ENCODE assay signal across 14 cellular contexts in genomic region chr20:22411568-22412450, GRCh38.
DNase-seq lines count a peak whose midpoint lies in the region; ATAC-seq and TF ChIP-seq lines count a peak whose summit lies in the region.
"Had no signal": no experiment of that assay in that cellular context is flagged by ENCODE, and none has a peak within 500 bp of the region (broad histone marks: within the 10 kb centered on the region; RNA-seq: fewer than 3 reads in every experiment).

No MANE protein-coding gene starts in this region.

- no peak overlapping the region for H3K23ac ChIP-seq in H9 (ENCODE audit: insufficient read length, low read depth, low read length)

- H3K79me2 ChIP-seq in MM.1S (ENCODE audit: low read length) (no peaks in the 10 kb centered on the region), H9 (ENCODE audit: insufficient read depth, low read length) (no peaks in the 10 kb centered on the region)

- H2BK5ac ChIP-seq in H9 (ENCODE audit: insufficient read length, low read length) = no peak overlapping the region

- intact Hi-C loops in Right ventricle myocardium inferior (cut with DNase I) = no loop called here
- intact Hi-C loops in cardiac septum (cut with DNase I) = no loop called here
- intact Hi-C loops in right lobe of liver (cut with DNase I) = no loop called here

- H3T11ph ChIP-seq in H9 (ENCODE audit: low read length) = no peak overlapping the region

- H3K27ac Mint-ChIP-seq in H9 = no peak overlapping the region
- H3K27ac Mint-ChIP-seq: activated T-helper 2 cell treated with anti-CD3 and anti-CD28 coated beads, Interferon-gamma antibody, Interleukin-2, Interleukin-4, amounts not matched to agents 10 μg/mL and 5 μg/mL and 100 μg/mL, durations not matched to agents 14 hours and 24 hours and 36 hours; IgD-negative memory B cell had no signal

- H3K9ac ChIP-seq in MM.1S (ENCODE audit: low read length) (no peak overlapping the region), H9 (ENCODE audit: extremely low read depth, insufficient read length, low read length) (no peak overlapping the region)

- H3K9me3 ChIP-seq in right lobe of liver = no peaks in the 10 kb centered on the region
- no peaks in the 10 kb centered on the region for H3K9me3 ChIP-seq in MM.1S (replicated peaks; ENCODE audit: insufficient read depth, low read length)
- no peaks in the 10 kb centered on the region for H3K9me3 ChIP-seq in H9 (ENCODE audit: control insufficient read depth, low read depth, low read length)
- H3K9me3 ChIP-seq: prostate gland had no signal

- no peak overlapping the region for H2AK5ac ChIP-seq in H9 (ENCODE audit: insufficient read length, low read length)

- H3K4ac ChIP-seq in H9 (ENCODE audit: low read depth, low read length) = no peak overlapping the region

- peak overlapping the region; percentile 62 to 85 (median 63) for H3K27ac ChIP-seq in right lobe of liver
- no peak overlapping the region for H3K27ac ChIP-seq in MM.1S (ENCODE audit: low read length)
- no peak overlapping the region for H3K27ac ChIP-seq in H9 (ENCODE audit: insufficient read length, low read depth, low read length)
- H3K27ac ChIP-seq: prostate gland, WERI-Rb-1 had no signal

- no peaks in the 10 kb centered on the region for H3K79me1 ChIP-seq in H9 (ENCODE audit: insufficient read depth, low read depth, low read length, poor library complexity, severe bottlenecking)

- H4K8ac ChIP-seq in H9 (replicated peaks; ENCODE audit: insufficient read length, low read depth, low read length) = no peak overlapping the region

- no peak overlapping the region for H2BK20ac ChIP-seq in H9 (ENCODE audit: low read depth, low read length, poor library complexity, severe bottlenecking)

- H3K18ac ChIP-seq in H9 (ENCODE audit: insufficient read length, low read depth, low read length) = no peak overlapping the region

- TF ChIP-seq CTCF in cardiac fibroblast (IDR thresholded peaks at IDR 0.05; ENCODE audit: low read depth, low read length) = no peak
- TF ChIP-seq CTCF in right lobe of liver (IDR thresholded peaks at IDR 0.05) = no peak
- no peak for TF ChIP-seq CTCF in MM.1S (IDR thresholded peaks at IDR 0.05; ENCODE audit: low read length)
- no peak for TF ChIP-seq CTCF in H9 (conservative IDR thresholded peaks at IDR 0.05)

- H3K27me3 ChIP-seq in right lobe of liver = no peaks in the 10 kb centered on the region
- H3K27me3 ChIP-seq in MM.1S (replicated peaks; ENCODE audit: insufficient read depth, low read length) = no peaks in the 10 kb centered on the region
- no peaks in the 10 kb centered on the region for H3K27me3 ChIP-seq in H9 (ENCODE audit: insufficient read depth, low read length)

- no peak overlapping the region for H4K91ac ChIP-seq in H9 (ENCODE audit: insufficient read length, low read depth, low read length)

- no peaks in the 10 kb centered on the region for H3K9me3 Mint-ChIP-seq in H9

- 31% methylated on average over 13 of the region's 13 CpGs for WGBS in right lobe of liver (ENCODE audit: insufficient coverage, low coverage, low lambda C conversion rate, missing lambda C conversion rate)
- WGBS in H9 (ENCODE audit: extremely low coverage, insufficient read length, low lambda C conversion rate) = no CpG with 5 or more reads among the region's 13 CpGs

- H2BK120ac ChIP-seq in H9 (ENCODE audit: low read depth, low read length, poor library complexity, severe bottlenecking) = no peak overlapping the region

- H3K23me2 ChIP-seq in H9 (ENCODE audit: insufficient read length, low read depth, low read length, poor library complexity, severe bottlenecking) = no peaks in the 10 kb centered on the region

- peak; percentile 93 for ATAC-seq in Right ventricle myocardium inferior
- peak; percentile 94 to 98 (median 96) for ATAC-seq in right lobe of liver

- H3K4me1 ChIP-seq in right lobe of liver = peaks cover 0 to 28% (median 12%) of the 10 kb centered on the region in 4 donors
- no peaks in the 10 kb centered on the region for H3K4me1 ChIP-seq in MM.1S (ENCODE audit: low read length)
- peaks cover 3% of the 10 kb centered on the region; the same call in 1 of the 2 replicates for H3K4me1 ChIP-seq in H9 (ENCODE audit: insufficient read depth, low read length)
- H3K4me1 ChIP-seq: prostate gland had no signal

- H3K9me2 ChIP-seq in MM.1S (replicated peaks; ENCODE audit: insufficient read depth, low read length) = no peaks in the 10 kb centered on the region

- H2AFZ ChIP-seq in MM.1S (ENCODE audit: low read length) (no peak overlapping the region), H9 (ENCODE audit: low read length) (no peak overlapping the region)

- DNase-seq in Right ventricle myocardium inferior (ENCODE audit: missing footprints) (no peak), cardiac septum (ENCODE audit: low spot score) (no peak), cardiac fibroblast (ENCODE audit: low read depth in 2 of 2) (peak; percentile 84 to 95), right lobe of liver (peak; percentile 46 to 74 (median 67)), NCI-H526 treated with DMSO at 0.1 percent for 48 hours (lab: John Stamatoyannopoulos, UW) (no peak), MM.1S (no peak), H9 (no peak)
- no peak for DNase-seq in stimulated activated CD4-positive, alpha-beta T cell treated with anti-CD3 and anti-CD28 coated beads, Interleukin-1b, Interleukin-23, amount 100 ng/mL, for 48 hours
- DNase-seq: dermis blood vessel endothelial cell, NCI-H526, WERI-Rb-1 had no signal

- H3K4me2 ChIP-seq in MM.1S (ENCODE audit: low read depth, low read length) (no peak overlapping the region), H9 (ENCODE audit: insufficient read depth, insufficient read length, low read length) (no peak overlapping the region)

- H3F3A ChIP-seq in MM.1S (ENCODE audit: insufficient read depth, low read length) = no peaks in the 10 kb centered on the region

- H4K20me1 ChIP-seq in MM.1S (ENCODE audit: insufficient read depth, low read length) = no peaks in the 10 kb centered on the region
- H4K20me1 ChIP-seq in H9 (ENCODE audit: control insufficient read depth, insufficient read depth, insufficient read length) = no peaks in the 10 kb centered on the region

- H2BK15ac ChIP-seq in H9 (ENCODE audit: low read depth, low read length) = no peak overlapping the region

- no peak overlapping the region for H3K4me3 ChIP-seq in cardiac fibroblast (replicated peaks in 1 of 2; ENCODE audit: low read depth in 2 of 2, low read length in 2 of 2)
- H3K4me3 ChIP-seq in right lobe of liver = no peak overlapping the region
- H3K4me3 ChIP-seq in MM.1S (ENCODE audit: low read length) = no peak overlapping the region
- H3K4me3 ChIP-seq: prostate gland had no signal

- H3K4me3 Mint-ChIP-seq in H9 = no peak overlapping the region
- H3K4me3 Mint-ChIP-seq: IgD-negative memory B cell had no signal

- no peak overlapping the region for H2BK12ac ChIP-seq in H9 (ENCODE audit: insufficient read length, low read depth, low read length)

- no peak overlapping the region for H3K56ac ChIP-seq in H9 (ENCODE audit: insufficient read length, low read depth, low read length)

- H3K4me1 Mint-ChIP-seq in H9 = peaks cover 0 to 8% of the 10 kb centered on the region in 2 experiments; a peak in 3 of 4 replicates
- H3K4me1 Mint-ChIP-seq: IgD-negative memory B cell had no signal

- peaks cover 53% of the 10 kb centered on the region for H3K27me3 Mint-ChIP-seq in H9 (ENCODE audit: low read depth)
- H3K27me3 Mint-ChIP-seq: IgD-negative memory B cell had no signal

- H3K36me3 ChIP-seq in right lobe of liver (no peaks in the 10 kb centered on the region), MM.1S (replicated peaks; ENCODE audit: insufficient read depth, low read length) (no peaks in the 10 kb centered on the region)
- H3K36me3 ChIP-seq: prostate gland, WERI-Rb-1 had no signal

- no peaks in the 10 kb centered on the region for H3K36me3 Mint-ChIP-seq in H9 (ENCODE audit: insufficient read depth in 1 of 3, low read depth in 3 of 3)
- H3K36me3 Mint-ChIP-seq: IgD-negative memory B cell had no signal

- H3K14ac ChIP-seq in H9 (ENCODE audit: insufficient read depth, low read length) = no peak overlapping the region

- peak; percentile 41 for TF ChIP-seq POLR2A in right lobe of liver (IDR thresholded peaks at IDR 0.05)

- no peak overlapping the region for H4K5ac ChIP-seq in H9 (ENCODE audit: insufficient read length, low read depth, low read length)

Comparison
In these comparisons a context has a peak if more than half of its experiments do, and no peak if none do; other contexts are left out.
1. DNase-seq: peak in cardiac fibroblast (2 of 2) and right lobe of liver (3 of 3); none in Right ventricle myocardium inferior (single experiment), cardiac septum (single experiment), NCI-H526 treated with DMSO at 0.1 percent for 48 hours (single experiment), stimulated activated CD4-positive, alpha-beta T cell treated with anti-CD3 and anti-CD28 coated beads, Interleukin-1b, Interleukin-23, amount 100 ng/mL, for 48 hours (single experiment), MM.1S (single experiment) and H9 (single experiment).
2. H3K27ac ChIP-seq: peak in right lobe of liver (3 of 3); none in MM.1S (single experiment) and H9 (single experiment).